Comparison of ENCODE assay signal across 25 cellular contexts in genomic region chr12:121088208-121088585, GRCh38. TPM values are rescaled to one million over a fixed set of nuclear protein-coding genes. Genes with fewer than 3 reads are reported as not detected.
"Had no signal": no experiment of that assay in that cellular context is flagged by ENCODE, and none has a peak within 500 bp of the region (broad histone marks: within the 10 kb centered on the region; RNA-seq: fewer than 3 reads in every experiment).

No MANE protein-coding gene starts in this region.

- H3K4me2 ChIP-seq: neural progenitor cell had no signal

- H2AFZ ChIP-seq: neural progenitor cell had no signal

- H3K4me3 ChIP-seq: esophagus squamous epithelium, gastroesophageal sphincter, lung, neural progenitor cell, pancreas, testis, tibial nerve, upper lobe of right lung, vagina had no signal

- H3K27ac Mint-ChIP-seq: dendritic cell treated with granulocyte-macrophage colony-stimulating factor and Interleukin-4, amounts not matched to agents 40 ng/mL and 50 ng/mL, for 4 days; progenitor cell of endocrine pancreas; stimulated activated naive CD8-positive, alpha-beta T cell treated with anti-CD3 and anti-CD28 coated beads, Interleukin-15, Interleukin-2, amounts not matched to agents 100 ng/mL and 50 ng/mL, for 24 hours had no signal

- H3K4me3 Mint-ChIP-seq: dendritic cell treated with granulocyte-macrophage colony-stimulating factor and Interleukin-4, amounts not matched to agents 40 ng/mL and 50 ng/mL, for 4 days; effector memory CD8-positive, alpha-beta T cell; natural killer cell treated with Interleukin-12 subunit alpha and Interleukin-12 subunit beta and Interleukin-15 and Interleukin-18, amount 100 ng/mL, for 72 hours; neural progenitor cell; stimulated activated naive CD8-positive, alpha-beta T cell treated with anti-CD3 and anti-CD28 coated beads, Interleukin-15, Interleukin-2, amounts not matched to agents 100 ng/mL and 50 ng/mL, for 24 hours had no signal

- H3K27me3 ChIP-seq: neural progenitor cell, pancreas, testis, tibial nerve, upper lobe of right lung, vagina had no signal

- ATAC-seq: effector memory CD8-positive, alpha-beta T cell; gastroesophageal sphincter; left colon; left ventricle myocardium superior; natural killer cell treated with Interleukin-12 subunit alpha and Interleukin-12 subunit beta and Interleukin-15 and Interleukin-18, amount 100 ng/mL, for 72 hours; pancreas had no signal

- H3K9me3 Mint-ChIP-seq: dendritic cell treated with granulocyte-macrophage colony-stimulating factor and Interleukin-4, amounts not matched to agents 40 ng/mL and 50 ng/mL, for 4 days; effector memory CD8-positive, alpha-beta T cell; natural killer cell treated with Interleukin-12 subunit alpha and Interleukin-12 subunit beta and Interleukin-15 and Interleukin-18, amount 100 ng/mL, for 72 hours; neural progenitor cell; stimulated activated naive CD8-positive, alpha-beta T cell treated with anti-CD3 and anti-CD28 coated beads, Interleukin-15, Interleukin-2, amounts not matched to agents 100 ng/mL and 50 ng/mL, for 24 hours had no signal

- H3K36me3 Mint-ChIP-seq: natural killer cell treated with Interleukin-12 subunit alpha and Interleukin-12 subunit beta and Interleukin-15 and Interleukin-18, amount 100 ng/mL, for 72 hours; neural progenitor cell had no signal

- H3K27ac ChIP-seq: epithelial cell of prostate, esophagus squamous epithelium, gastroesophageal sphincter, neural progenitor cell, pancreas, testis, tibial nerve, upper lobe of right lung, vagina had no signal

- H3K9me3 ChIP-seq: esophagus squamous epithelium, gastroesophageal sphincter, pancreas, testis, tibial nerve, upper lobe of right lung, vagina had no signal

- H3K4me1 ChIP-seq: esophagus squamous epithelium, gastroesophageal sphincter, neural progenitor cell, pancreas, testis, upper lobe of right lung, vagina had no signal

- H3K27me3 Mint-ChIP-seq: dendritic cell treated with granulocyte-macrophage colony-stimulating factor and Interleukin-4, amounts not matched to agents 40 ng/mL and 50 ng/mL, for 4 days; effector memory CD8-positive, alpha-beta T cell; natural killer cell treated with Interleukin-12 subunit alpha and Interleukin-12 subunit beta and Interleukin-15 and Interleukin-18, amount 100 ng/mL, for 72 hours; stimulated activated naive CD8-positive, alpha-beta T cell treated with anti-CD3 and anti-CD28 coated beads, Interleukin-15, Interleukin-2, amounts not matched to agents 100 ng/mL and 50 ng/mL, for 24 hours had no signal

- H3K36me3 ChIP-seq: esophagus squamous epithelium, gastroesophageal sphincter, neural progenitor cell, pancreas, tibial nerve, upper lobe of right lung, vagina had no signal

- DNase-seq: effector memory CD8-positive, alpha-beta T cell; esophagus squamous epithelium; foreskin fibroblast; glutamatergic neuron; left colon; left ventricle myocardium superior; midbrain; nucleus accumbens; pancreas; right cardiac atrium; small intestine; stimulated activated CD4-positive, alpha-beta T cell treated with anti-CD3 and anti-CD28 coated beads, Interleukin-12 subunit alpha, Interleukin-12 subunit beta, amount 100 ng/mL, for 4 hours; stimulated activated CD4-positive, alpha-beta T cell treated with anti-CD3 and anti-CD28 coated beads, Interleukin-2, amount 100 ng/mL, for 48 hours; testis; upper lobe of right lung had no signal

- H3K9ac ChIP-seq: neural progenitor cell had no signal

RNA-seq across cellular contexts. Expression of gene P2RX7, which starts 44.5 kb away (rescaled TPM):
- total RNA-seq: progenitor cell of endocrine pancreas had no signal

RNA-seq across cellular contexts. Expression of gene OASL, which starts 49.2 kb away (rescaled TPM):
- total RNA-seq: progenitor cell of endocrine pancreas had no signal
